ENCODE assay signal across 1 cellular context in genomic region chr3:150252462-150252861, GRCh38.
TF ChIP-seq lines count a peak whose summit lies in the region.

No MANE protein-coding gene starts in this region.

TF ChIP-seq in IMR-90, 13 proteins besides CTCF, POLR2A, EP300 and RAD21 (continued from another document):
- TF ChIP-seq ELK1 (IDR thresholded peaks at IDR 0.05; ENCODE audit: borderline replicate concordance, low read depth, low read length) (no peak), FOS (IDR thresholded peaks at IDR 0.05; ENCODE audit: low read depth, low read length) (no peak), MAZ (IDR thresholded peaks at IDR 0.05; ENCODE audit: borderline replicate concordance, low read depth, low read length) (no peak), SMC3 (IDR thresholded peaks at IDR 0.05; ENCODE audit: low read depth, low read length) (no peak)
